1 cellular context compared by ENCODE assay signal in the genomic region with DNA sequence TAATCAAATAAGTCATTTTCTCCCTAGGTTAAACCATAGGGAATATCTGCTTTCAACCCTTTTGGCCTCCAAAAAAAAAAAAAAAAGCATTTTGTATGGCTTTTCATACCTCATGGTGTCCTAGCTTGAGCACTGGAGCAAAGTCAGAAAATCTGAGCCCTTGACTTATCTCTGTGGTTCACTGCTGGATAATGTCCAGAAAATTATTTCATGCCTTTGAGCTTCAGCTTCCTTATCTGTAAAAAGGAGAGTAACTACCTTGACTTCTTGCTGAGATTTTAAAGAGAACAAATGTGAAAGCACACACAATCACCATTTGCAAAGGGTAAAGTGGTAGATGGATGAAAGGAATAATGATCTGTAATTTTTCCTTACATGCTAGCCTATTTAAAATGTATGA.
TF ChIP-seq lines count a peak whose summit lies in the region.

No MANE protein-coding gene starts in this region.

TF ChIP-seq in HCT116, 20 proteins besides CTCF, POLR2A, EP300 and RAD21 (continued from another document):
- TF ChIP-seq, protein P1, sequence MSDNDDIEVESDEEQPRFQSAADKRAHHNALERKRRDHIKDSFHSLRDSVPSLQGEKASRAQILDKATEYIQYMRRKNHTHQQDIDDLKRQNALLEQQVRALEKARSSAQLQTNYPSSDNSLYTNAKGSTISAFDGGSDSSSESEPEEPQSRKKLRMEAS (IDR thresholded peaks at IDR 0.05), result no peak
- TF ChIP-seq FOSL1 (IDR thresholded peaks at IDR 0.05; ENCODE audit: low read depth) (no peak), SP1 (IDR thresholded peaks at IDR 0.05; ENCODE audit: low read depth) (no peak), POLR2AphosphoS5 (IDR thresholded peaks at IDR 0.05; ENCODE audit: low read depth, low read length) (no peak), YY1 (IDR thresholded peaks at IDR 0.05; ENCODE audit: extremely low read depth, insufficient replicate concordance, low read depth, low read length) (no peak)
- TF ChIP-seq, protein P2, sequence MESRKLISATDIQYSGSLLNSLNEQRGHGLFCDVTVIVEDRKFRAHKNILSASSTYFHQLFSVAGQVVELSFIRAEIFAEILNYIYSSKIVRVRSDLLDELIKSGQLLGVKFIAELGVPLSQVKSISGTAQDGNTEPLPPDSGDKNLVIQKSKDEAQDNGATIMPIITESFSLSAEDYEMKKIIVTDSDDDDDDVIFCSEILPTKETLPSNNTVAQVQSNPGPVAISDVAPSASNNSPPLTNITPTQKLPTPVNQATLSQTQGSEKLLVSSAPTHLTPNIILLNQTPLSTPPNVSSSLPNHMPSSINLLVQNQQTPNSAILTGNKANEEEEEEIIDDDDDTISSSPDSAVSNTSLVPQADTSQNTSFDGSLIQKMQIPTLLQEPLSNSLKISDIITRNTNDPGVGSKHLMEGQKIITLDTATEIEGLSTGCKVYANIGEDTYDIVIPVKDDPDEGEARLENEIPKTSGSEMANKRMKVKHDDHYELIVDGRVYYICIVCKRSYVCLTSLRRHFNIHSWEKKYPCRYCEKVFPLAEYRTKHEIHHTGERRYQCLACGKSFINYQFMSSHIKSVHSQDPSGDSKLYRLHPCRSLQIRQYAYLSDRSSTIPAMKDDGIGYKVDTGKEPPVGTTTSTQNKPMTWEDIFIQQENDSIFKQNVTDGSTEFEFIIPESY (IDR thresholded peaks at IDR 0.05; ENCODE audit: extremely low read depth, insufficient replicate concordance, low read length), result no peak
